1 cellular context compared by ENCODE assay signal in genomic region chr3:141523615-141524375, GRCh38.
TF ChIP-seq lines count a peak whose summit lies in the region.

No MANE protein-coding gene starts in this region.

TF ChIP-seq in SK-N-SH, 30 proteins besides CTCF, POLR2A, EP300 and RAD21 (continued from another document):
- no peak for TF ChIP-seq REST (IDR thresholded peaks at IDR 0.05; ENCODE audit: low read depth, low read length)
TF ChIP-seq in SK-N-SH: peak in this region for 2.
